In genomic region chr1:241775021-241775420, GRCh38 we compare ENCODE assay signal across 20 cellular contexts.
"Had no signal": no experiment of that assay in that cellular context is flagged by ENCODE, and none has a peak within 500 bp of the region (broad histone marks: within the 10 kb centered on the region; RNA-seq: fewer than 3 reads in every experiment).

No MANE protein-coding gene starts in this region.

- DNase-seq: activated CD4-positive, alpha-beta T cell treated with anti-CD3 and anti-CD28 coated beads, Interleukin-2, amount 50 U/mL, for 1 hour; activated CD4-positive, CD25-positive, alpha-beta regulatory T cell treated with anti-CD3 and anti-CD28 coated beads, Interleukin-2, amount 50 U/mL, for 72 hours; activated CD8-positive, alpha-beta memory T cell treated with anti-CD3 and anti-CD28 coated beads for 24 hours; activated CD8-positive, alpha-beta memory T cell treated with anti-CD3 and anti-CD28 coated beads, Interleukin-2, amount 50 U/mL, for 48 hours; activated effector memory CD4-positive, alpha-beta T cell treated with Interleukin-2 at 50 U/mL for 16 hours; activated naive CD4-positive, alpha-beta T cell treated with anti-CD3 and anti-CD28 coated beads, Interleukin-2, amount 10 ng/mL, durations not matched to agents 7 days and 5 days; activated naive CD8-positive, alpha-beta T cell treated with anti-CD3 and anti-CD28 coated beads, Interleukin-2, amount 50 U/mL, for 24 hours; activated T-cell treated with anti-CD3 and anti-CD28 coated beads, Interleukin-2, amount 50 U/mL, for 48 hours; anterior cingulate cortex; colonic mucosa; immature natural killer cell; kidney glomerular epithelial cell; left ventricle myocardium superior; occipital lobe; posterior cingulate gyrus; stimulated activated naive CD8-positive, alpha-beta T cell treated with anti-CD3 and anti-CD28 coated beads, Interleukin-15, Interleukin-2, amounts not matched to agents 100 U/mL and 50 U/mL, for 24 hours; transverse colon had no signal

- H3K4me1 ChIP-seq: colonic mucosa, esophagus muscularis mucosa, transverse colon had no signal

- H3K36me3 ChIP-seq: colonic mucosa, esophagus muscularis mucosa, transverse colon had no signal

- H3K9me3 ChIP-seq: colonic mucosa, esophagus muscularis mucosa, transverse colon had no signal

- H3K27ac ChIP-seq: colonic mucosa, esophagus muscularis mucosa, skin epidermis, transverse colon, VCaP had no signal

- H3K27me3 ChIP-seq: colonic mucosa, esophagus muscularis mucosa, transverse colon had no signal

- ATAC-seq: activated naive CD8-positive, alpha-beta T cell treated with anti-CD3 and anti-CD28 coated beads, Interleukin-2, amount 50 U/mL, for 24 hours; left ventricle myocardium superior; stimulated activated naive CD8-positive, alpha-beta T cell treated with anti-CD3 and anti-CD28 coated beads, Interleukin-15, Interleukin-2, amounts not matched to agents 100 U/mL and 50 U/mL, for 24 hours had no signal

- H3K4me3 ChIP-seq: colonic mucosa, esophagus muscularis mucosa, skin epidermis, transverse colon had no signal
